Comparison of ENCODE assay signal across 8 cellular contexts in genomic region chr9:131739192-131739961, GRCh38. TPM values are rescaled to one million over a fixed set of nuclear protein-coding genes. Genes with fewer than 3 reads are reported as not detected.
DNase-seq lines count a peak whose midpoint lies in the region; ATAC-seq and TF ChIP-seq lines count a peak whose summit lies in the region.

No MANE protein-coding gene starts in this region.

- DNase-seq in CD1c-positive myeloid dendritic cell (ENCODE audit: extremely low spot score) (peak; percentile 87), fibroblast of the aortic adventitia (ENCODE audit: low read depth) (peak; percentile 27), neural crest cell (ENCODE audit: low read depth, low spot score) (peak; percentile 28), NCI-H2029 treated with DMSO at 0.1 percent for 48 hours (lab: John Stamatoyannopoulos, UW) (no peak), NCI-H2107 treated with DMSO at 0.1 percent for 48 hours (lab: John Stamatoyannopoulos, UW; ENCODE audit: unreplicated experiment) (no peak)
- DNase-seq in activated T-helper 1 cell treated with anti-CD3 and anti-CD28 coated beads, Interleukin-12 subunit alpha, Interleukin-12 subunit beta, Interleukin-2, Interleukin-4 antibody, amounts not matched to agents 30 ng/mL and 10 ng/mL and 1 ng/mL, durations not matched to agents 14 hours and 24 hours and 36 hours (ENCODE audit: low spot score), result no peak

- TF ChIP-seq CTCF in Loucy (conservative IDR thresholded peaks at IDR 0.05; ENCODE audit: low read length) (no peak), fibroblast of the aortic adventitia (IDR thresholded peaks at IDR 0.05; ENCODE audit: insufficient read depth, low read length) (no peak), neural crest cell (conservative IDR thresholded peaks at IDR 0.05) (no peak)

- H3K4me3 ChIP-seq in Loucy (ENCODE audit: low read length, poor library complexity, severe bottlenecking) (peak overlapping the region; percentile 94), fibroblast of the aortic adventitia (ENCODE audit: low read depth, low read length) (peak overlapping the region; percentile 67)

- H3K79me2 ChIP-seq in Loucy (ENCODE audit: insufficient read depth, low read length), result peaks cover 47% of the 10 kb centered on the region

- H3K4me1 Mint-ChIP-seq in activated T-helper 1 cell treated with anti-CD3 and anti-CD28 coated beads, Interleukin-12 subunit alpha, Interleukin-12 subunit beta, Interleukin-2, Interleukin-4 antibody, amounts not matched to agents 30 ng/mL and 10 ng/mL and 1 ng/mL, durations not matched to agents 14 hours and 24 hours and 36 hours (ENCODE audit: low read depth), result peaks cover 62% of the 10 kb centered on the region
- H3K4me1 Mint-ChIP-seq in neural crest cell, result peaks cover 39% of the 10 kb centered on the region

- ATAC-seq in GM21367 (IDR thresholded peaks at IDR 0.05; ENCODE audit: unreplicated experiment), result peak; percentile 19

- no peaks in the 10 kb centered on the region for H3K9me3 Mint-ChIP-seq in activated T-helper 1 cell treated with anti-CD3 and anti-CD28 coated beads, Interleukin-12 subunit alpha, Interleukin-12 subunit beta, Interleukin-2, Interleukin-4 antibody, amounts not matched to agents 30 ng/mL and 10 ng/mL and 1 ng/mL, durations not matched to agents 14 hours and 24 hours and 36 hours
- H3K9me3 Mint-ChIP-seq in neural crest cell, result no peaks in the 10 kb centered on the region

- no peaks in the 10 kb centered on the region for H3K36me3 ChIP-seq in Loucy (ENCODE audit: insufficient read depth, low read length)

- H3K27ac Mint-ChIP-seq in activated T-helper 1 cell treated with anti-CD3 and anti-CD28 coated beads, Interleukin-12 subunit alpha, Interleukin-12 subunit beta, Interleukin-2, Interleukin-4 antibody, amounts not matched to agents 30 ng/mL and 10 ng/mL and 1 ng/mL, durations not matched to agents 14 hours and 24 hours and 36 hours, result peak overlapping the region; percentile 83
- peak overlapping the region; percentile 36 for H3K27ac Mint-ChIP-seq in neural crest cell (ENCODE audit: unreplicated experiment)

- H3K9ac ChIP-seq in Loucy (ENCODE audit: low read depth, low read length, poor library complexity, severe bottlenecking), result peak overlapping the region; percentile 86

- peaks cover 42% of the 10 kb centered on the region for H3K4me1 ChIP-seq in Loucy (ENCODE audit: insufficient read depth, low read length, poor library complexity, severe bottlenecking)

- peaks cover 14% of the 10 kb centered on the region for H3F3A ChIP-seq in Loucy (ENCODE audit: low read depth)

- H3K27me3 Mint-ChIP-seq in activated T-helper 1 cell treated with anti-CD3 and anti-CD28 coated beads, Interleukin-12 subunit alpha, Interleukin-12 subunit beta, Interleukin-2, Interleukin-4 antibody, amounts not matched to agents 30 ng/mL and 10 ng/mL and 1 ng/mL, durations not matched to agents 14 hours and 24 hours and 36 hours (ENCODE audit: insufficient read depth), result no peaks in the 10 kb centered on the region
- H3K27me3 Mint-ChIP-seq in neural crest cell (ENCODE audit: low read depth), result no peaks in the 10 kb centered on the region

- no peaks in the 10 kb centered on the region for H3K27me3 ChIP-seq in Loucy (ENCODE audit: insufficient read depth, low read length, poor library complexity, severe bottlenecking)

- H3K36me3 Mint-ChIP-seq in activated T-helper 1 cell treated with anti-CD3 and anti-CD28 coated beads, Interleukin-12 subunit alpha, Interleukin-12 subunit beta, Interleukin-2, Interleukin-4 antibody, amounts not matched to agents 30 ng/mL and 10 ng/mL and 1 ng/mL, durations not matched to agents 14 hours and 24 hours and 36 hours (ENCODE audit: low read depth), result peaks cover 23% of the 10 kb centered on the region
- H3K36me3 Mint-ChIP-seq in neural crest cell (ENCODE audit: low read depth), result peaks cover 3% of the 10 kb centered on the region

- peak overlapping the region; percentile 92 for H3K4me3 Mint-ChIP-seq in activated T-helper 1 cell treated with anti-CD3 and anti-CD28 coated beads, Interleukin-12 subunit alpha, Interleukin-12 subunit beta, Interleukin-2, Interleukin-4 antibody, amounts not matched to agents 30 ng/mL and 10 ng/mL and 1 ng/mL, durations not matched to agents 14 hours and 24 hours and 36 hours
- H3K4me3 Mint-ChIP-seq in neural crest cell, result peak overlapping the region; percentile 92

- intact Hi-C loops in activated T-helper 1 cell treated with anti-CD3 and anti-CD28 coated beads, Interleukin-12 subunit alpha, Interleukin-12 subunit beta, Interleukin-2, Interleukin-4 antibody, amounts not matched to agents 30 ng/mL and 10 ng/mL and 1 ng/mL, durations not matched to agents 14 hours and 24 hours and 36 hours (cut with micrococcal nuclease), result loop anchor here (1.0 to 5.0 kb wide), 3 partner anchors 10 to 148 kb away; no protein-coding TSS in a partner anchor

- H4K20me1 ChIP-seq in Loucy (ENCODE audit: insufficient read depth, low read length, poor library complexity, severe bottlenecking), result peaks cover 37% of the 10 kb centered on the region

- H3K4me2 ChIP-seq in Loucy (ENCODE audit: low read depth, low read length, poor library complexity, severe bottlenecking), result peak overlapping the region; percentile 97

- H2AFZ ChIP-seq in Loucy (ENCODE audit: low read length), result no peak overlapping the region

- H3K9me2 ChIP-seq in Loucy (replicated peaks; ENCODE audit: low read depth, low read length), result no peaks in the 10 kb centered on the region

- no peaks in the 10 kb centered on the region for H3K9me3 ChIP-seq in Loucy (ENCODE audit: insufficient read depth, low read depth, low read length)

RNA-seq across cellular contexts. Expression of gene RAPGEF1, which starts 0.5 kb away (rescaled TPM):
- 168 and 172 TPM in 2 replicates for total RNA-seq in activated T-helper 1 cell treated with anti-CD3 and anti-CD28 coated beads, Interleukin-12 subunit alpha, Interleukin-12 subunit beta, Interleukin-2, Interleukin-4 antibody, amounts not matched to agents 30 ng/mL and 10 ng/mL and 1 ng/mL, durations not matched to agents 14 hours and 24 hours and 36 hours
- 20.2 and 33.7 TPM in 2 replicates for total RNA-seq in fibroblast of the aortic adventitia (ENCODE audit: low replicate concordance)
- total RNA-seq in neural crest cell, result 66.2 and 68.1 TPM in 2 replicates

Comparison
In these comparisons a context has a peak if more than half of its experiments do, and no peak if none do; other contexts are left out.
1. DNase-seq: peak in CD1c-positive myeloid dendritic cell (single experiment), fibroblast of the aortic adventitia (single experiment) and neural crest cell (single experiment); none in activated T-helper 1 cell treated with anti-CD3 and anti-CD28 coated beads, Interleukin-12 subunit alpha, Interleukin-12 subunit beta, Interleukin-2, Interleukin-4 antibody, amounts not matched to agents 30 ng/mL and 10 ng/mL and 1 ng/mL, durations not matched to agents 14 hours and 24 hours and 36 hours (single experiment), NCI-H2029 treated with DMSO at 0.1 percent for 48 hours (single experiment) and NCI-H2107 treated with DMSO at 0.1 percent for 48 hours (single experiment).